In the genomic region with DNA sequence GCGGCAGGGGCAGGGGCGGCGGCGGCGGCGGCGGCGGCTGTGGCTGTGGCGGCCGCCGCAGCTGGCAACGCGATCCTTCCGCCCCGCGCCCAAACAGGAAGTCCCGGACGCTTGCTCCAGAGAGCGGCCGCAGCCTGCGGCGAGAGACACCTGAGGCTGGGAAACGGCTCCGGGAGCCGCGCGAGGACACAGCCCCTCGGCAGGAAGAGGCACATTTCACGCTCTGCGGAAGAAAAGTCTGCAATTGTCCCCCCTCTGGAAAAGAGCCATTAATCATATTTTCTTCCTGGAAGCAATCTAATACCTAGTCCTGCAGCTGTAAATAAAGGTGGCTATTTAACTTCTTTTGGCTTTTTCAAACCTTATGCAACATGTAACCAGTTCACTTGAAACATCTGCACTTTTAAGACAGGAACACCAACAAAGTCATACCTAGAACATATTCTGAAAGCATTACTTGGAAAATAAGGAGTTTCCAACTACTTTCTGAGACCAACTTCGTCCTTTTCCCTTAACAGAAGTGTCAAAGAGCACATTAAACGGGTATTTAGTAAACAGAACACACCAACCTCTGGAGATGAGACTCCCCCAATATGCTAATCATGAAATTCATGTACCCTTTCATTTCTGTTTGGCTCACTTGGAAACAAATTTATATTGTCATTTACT, we compare ENCODE assay signal across 8 cellular contexts.
A peak's percentile ranks its signal among the peaks of the same experiment; 100 is the strongest.
DNase-seq lines count a peak whose midpoint lies in the region; ATAC-seq and TF ChIP-seq lines count a peak whose summit lies in the region.

No MANE protein-coding gene starts in this region.

- TF ChIP-seq CTCF in GM13976 (IDR thresholded peaks at IDR 0.05; ENCODE audit: borderline replicate concordance, control extremely low read depth, extremely low read depth, insufficient read depth, missing control alignments) = no peak

- ATAC-seq in HG02870 (IDR thresholded peaks at IDR 0.05; ENCODE audit: unreplicated experiment) = no peak
- no peak for ATAC-seq in GM18520 (IDR thresholded peaks at IDR 0.05; ENCODE audit: unreplicated experiment)

- H3K27ac ChIP-seq in cingulate gyrus (ENCODE audit: low read depth, low read length) = peak overlapping the region; percentile 93

- peaks cover 3% of the 10 kb centered on the region for H3K36me3 ChIP-seq in mucosa of stomach (ENCODE audit: control insufficient read depth, insufficient read depth, low read length)

- peak; percentile 83 for DNase-seq in DMS79 treated with DMSO at 0.1 percent for 48 hours (lab: John Stamatoyannopoulos, UW)
- no peak for DNase-seq in DMS79 (lab: John Stamatoyannopoulos, UW)
- peak; percentile 33 for DNase-seq in NCI-H69 (lab: John Stamatoyannopoulos, UW)
- DNase-seq in GM13976 (ENCODE audit: low spot score) = no peak

- no peak overlapping the region for H3K4me3 ChIP-seq in mucosa of stomach (ENCODE audit: low read length)

- in situ Hi-C loops in GM13976 (cut with MboI; ENCODE audit: low sequenced_read_pairs, unreplicated experiment) = no loop called here

- no peaks in the 10 kb centered on the region for H3K27me3 ChIP-seq in mucosa of stomach (ENCODE audit: control insufficient read depth, insufficient read depth, low read length)

- no peaks in the 10 kb centered on the region for H3K4me1 ChIP-seq in mucosa of stomach (ENCODE audit: control insufficient read depth, insufficient read depth, low read length)

- H3K9ac ChIP-seq in mucosa of stomach (ENCODE audit: low read length) = peak overlapping the region; percentile 97

- no peaks in the 10 kb centered on the region for H3K9me3 ChIP-seq in mucosa of stomach (ENCODE audit: control insufficient read depth, low read length)

Comparison
In these comparisons a context has a peak if more than half of its experiments do, and no peak if none do; other contexts are left out.
1. DNase-seq: peak in DMS79 treated with DMSO at 0.1 percent for 48 hours (single experiment) and NCI-H69 (single experiment); none in DMS79 (single experiment) and GM13976 (single experiment).